In genomic region chr4:46211406-46211805, GRCh38 we compare ENCODE assay signal across 26 cellular contexts.
DNase-seq lines count a peak whose midpoint lies in the region; ATAC-seq, FAIRE-seq and TF ChIP-seq lines count a peak whose summit lies in the region.
"Had no signal": no experiment of that assay in that cellular context is flagged by ENCODE, and none has a peak within 500 bp of the region (broad histone marks: within the 10 kb centered on the region; RNA-seq: fewer than 3 reads in every experiment).

No MANE protein-coding gene starts in this region.

- no peak overlapping the region for H2AFZ ChIP-seq in mammary epithelial cell (ENCODE audit: low read depth, low read length)
- no peak overlapping the region for H2AFZ ChIP-seq in HepG2 (ENCODE audit: low read length)

- FAIRE-seq in HepG2 (lab: Jason Lieb, UNC), result no peak
- FAIRE-seq: GM12892, GM19239, H1 had no signal

- no peak for TF ChIP-seq EP300 in HepG2 (IDR thresholded peaks at IDR 0.05; ENCODE audit: low read depth in 2 of 2, low read length in 2 of 2)
- no peak for TF ChIP-seq EP300 in HepG2 (CRISPR knock-in tag; IDR thresholded peaks at IDR 0.05; ENCODE audit: borderline replicate concordance)

- H3K36me3 ChIP-seq in mammary epithelial cell (ENCODE audit: insufficient read depth, low read length) (no peaks in the 10 kb centered on the region), HepG2 (replicated peaks in 1 of 2; ENCODE audit: control insufficient read depth in 1 of 2, insufficient read depth in 2 of 2, low read length in 2 of 2) (no peaks in the 10 kb centered on the region)
- H3K36me3 ChIP-seq: Peyer's patch, SJCRH30 had no signal

- DNase-seq in MCF 10A (ENCODE audit: unreplicated experiment), result peak; percentile 25
- no peak for DNase-seq in mammary epithelial cell
- DNase-seq in astrocyte of the hippocampus (ENCODE audit: low read depth, low spot score), result peak; percentile 34
- peak; percentile 23 for DNase-seq in kidney tubule cell (ENCODE audit: low spot score)
- DNase-seq in GM10266 (ENCODE audit: extremely low spot score), result no peak
- no peak for DNase-seq in HepG2 (ENCODE audit: low spot score)
- DNase-seq in immature natural killer cell, result no peak
- DNase-seq: AML-193; C1 segment of cervical spinal cord; Calu3; CD8-positive, alpha-beta memory T cell; DMS153; KG1; NCI-H1105; NCI-H146; NCI-H2081; NCI-H2171 treated with DMSO at 0.1 percent for 48 hours; NCI-H524 treated with DMSO at 0.1 percent for 48 hours; NCI-H82; Peyer's patch; SJCRH30 had no signal

- H3K4me1 Mint-ChIP-seq in MCF 10A (ENCODE audit: insufficient read depth, unreplicated experiment) (peaks cover 7% of the 10 kb centered on the region), immature natural killer cell (no peaks in the 10 kb centered on the region)
- H3K4me1 Mint-ChIP-seq: CD8-positive, alpha-beta memory T cell had no signal

- H3K9me3 ChIP-seq in mammary epithelial cell (replicated peaks; ENCODE audit: insufficient read depth, low read length) (no peaks in the 10 kb centered on the region), HepG2 (ENCODE audit: low read length) (no peaks in the 10 kb centered on the region)
- H3K9me3 ChIP-seq: Peyer's patch, SJCRH30 had no signal

- no peak overlapping the region for H3K9ac ChIP-seq in mammary epithelial cell (ENCODE audit: insufficient read depth, low read length)
- no peak overlapping the region for H3K9ac ChIP-seq in HepG2 (ENCODE audit: insufficient read depth, low read depth, low read length)

- TF ChIP-seq CTCF in MCF 10A (IDR thresholded peaks at IDR 0.05; ENCODE audit: unreplicated experiment) (no peak), mammary epithelial cell (conservative IDR thresholded peaks at IDR 0.05 in 1 of 2, IDR thresholded peaks at IDR 0.05 in 1 of 2; ENCODE audit: extremely low read depth in 1 of 2, insufficient read depth in 1 of 2, low read depth in 1 of 2, low read length in 2 of 2) (no peak), GM10266 (IDR thresholded peaks at IDR 0.05; ENCODE audit: control insufficient read depth, insufficient read depth, low read depth, missing control alignments) (no peak), HepG2 (CRISPR knock-in tag; IDR thresholded peaks at IDR 0.05) (no peak)

- intact Hi-C loops in MCF 10A (cut with micrococcal nuclease) (no loop called here), mammary epithelial cell (cut with micrococcal nuclease) (no loop called here), HepG2 (cut with micrococcal nuclease; ENCODE audit: unreplicated experiment) (no loop called here)

- no peaks in the 10 kb centered on the region for H3K79me2 ChIP-seq in mammary epithelial cell (ENCODE audit: insufficient read depth, low read length)
- no peaks in the 10 kb centered on the region for H3K79me2 ChIP-seq in HepG2 (ENCODE audit: insufficient read depth, low read length)

- H3K4me2 ChIP-seq in mammary epithelial cell (ENCODE audit: insufficient read depth, low read depth, low read length) (no peak overlapping the region), HepG2 (ENCODE audit: low read depth, low read length) (no peak overlapping the region)

- H3K9me3 Mint-ChIP-seq in MCF 10A (ENCODE audit: unreplicated experiment), result peaks cover 5% of the 10 kb centered on the region
- H3K9me3 Mint-ChIP-seq in immature natural killer cell, result peaks cover 10 to 48% (median 28%) of the 10 kb centered on the region in 6 donors

- dilution Hi-C loops in mammary epithelial cell (cut with HindIII; ENCODE audit: low sequenced_read_pairs), result no loop called here

- H3K27ac ChIP-seq in mammary epithelial cell (ENCODE audit: insufficient read depth, low read depth, low read length) (no peak overlapping the region), HepG2 (ENCODE audit: extremely low read length, insufficient read depth, low read length) (no peak overlapping the region)
- H3K27ac ChIP-seq: 22Rv1, Peyer's patch, SJCRH30 had no signal

- POLR2A ChIA-PET in MCF 10A (lab: Yijun Ruan, JAX), result no interaction called here
- POLR2A ChIA-PET in HepG2 (lab: Yijun Ruan, JAX), result no interaction called here

- H3K4me3 Mint-ChIP-seq in MCF 10A (ENCODE audit: unreplicated experiment) (no peak overlapping the region), immature natural killer cell (no peak overlapping the region)
- H3K4me3 Mint-ChIP-seq: CD8-positive, alpha-beta memory T cell had no signal

- no peak for TF ChIP-seq POLR2A in HepG2 (IDR thresholded peaks at IDR 0.05; ENCODE audit: insufficient read depth in 1 of 2, low read depth in 2 of 2, low read length in 2 of 2)

- H3K4me3 ChIP-seq in mammary epithelial cell (replicated peaks in 1 of 3; ENCODE audit: insufficient read depth in 1 of 3, low read depth in 2 of 3, low read length in 3 of 3) (no peak overlapping the region), HepG2 (replicated peaks in 1 of 3; ENCODE audit: insufficient read depth in 1 of 3, low read depth in 2 of 3, low read length in 3 of 3) (no peak overlapping the region)
- H3K4me3 ChIP-seq: Peyer's patch, SJCRH30 had no signal

- H3K27me3 Mint-ChIP-seq in MCF 10A (ENCODE audit: insufficient read depth, unreplicated experiment) (no peaks in the 10 kb centered on the region), immature natural killer cell (ENCODE audit: low read depth in 3 of 3) (no peaks in the 10 kb centered on the region)
- H3K27me3 Mint-ChIP-seq: CD8-positive, alpha-beta memory T cell had no signal

- BruUV-seq in MCF 10A (replicated peaks; lab: Mats Ljungman, UMichigan) (no TSS peak), mammary epithelial cell (replicated peaks; lab: Mats Ljungman, UMichigan) (no TSS peak), HepG2 (replicated peaks; lab: Mats Ljungman, UMichigan) (no TSS peak)

- H3K27me3 ChIP-seq in mammary epithelial cell (ENCODE audit: insufficient read depth, low read length), result no peaks in the 10 kb centered on the region
- H3K27me3 ChIP-seq in HepG2 (ENCODE audit: control insufficient read depth in 1 of 2, insufficient read depth in 2 of 2, low read length in 2 of 2), result no peaks in the 10 kb centered on the region
- H3K27me3 ChIP-seq: Peyer's patch, SJCRH30 had no signal

- H4K20me1 ChIP-seq in mammary epithelial cell (ENCODE audit: insufficient read depth, low read length) (no peaks in the 10 kb centered on the region), HepG2 (ENCODE audit: insufficient read depth, low read length) (no peaks in the 10 kb centered on the region)

- ATAC-seq in HepG2 (no peak), HG03565 (IDR thresholded peaks at IDR 0.05; ENCODE audit: unreplicated experiment) (no peak)

- in situ Hi-C loops in mammary epithelial cell (cut with MboI; ENCODE audit: low sequenced_read_pairs in 2 of 2) (no loop called here), HepG2 (cut with HindIII; ENCODE audit: extremely low pct_ligation_motif_present, low pct_unique_long_range_greater_than_20kb) (no loop called here)

- H3K27ac Mint-ChIP-seq in MCF 10A (ENCODE audit: low read depth, unreplicated experiment) (no peak overlapping the region), immature natural killer cell (no peak overlapping the region)
- H3K27ac Mint-ChIP-seq: CD8-positive, alpha-beta memory T cell had no signal

- H3K4me1 ChIP-seq in mammary epithelial cell (ENCODE audit: insufficient read depth, low read length) (no peaks in the 10 kb centered on the region), HepG2 (ENCODE audit: insufficient read depth, low read length) (no peaks in the 10 kb centered on the region)
- H3K4me1 ChIP-seq: Peyer's patch had no signal

- H3K36me3 Mint-ChIP-seq in MCF 10A (ENCODE audit: insufficient read depth, unreplicated experiment) (peaks cover 1% of the 10 kb centered on the region), immature natural killer cell (no peaks in the 10 kb centered on the region)
- H3K36me3 Mint-ChIP-seq: CD8-positive, alpha-beta memory T cell had no signal

- 47% methylated on average over 2 of the region's 2 CpGs for WGBS in mammary epithelial cell (ENCODE audit: low coverage, missing lambda C conversion rate)
- 22% methylated on average over 2 of the region's 2 CpGs for WGBS in HepG2 (ENCODE audit: low lambda C conversion rate)

- CTCF ChIA-PET in MCF 10A (lab: Yijun Ruan, JAX) (no interaction called here), mammary epithelial cell (lab: Charles Lee; ENCODE audit: low non-redundant PET) (no interaction called here), HepG2 (lab: Yijun Ruan, JAX; ENCODE audit: low intra/inter-chr PET ratio, low total read pairs) (no interaction called here)

- no peak for TF ChIP-seq RAD21 in HepG2 (CRISPR knock-in tag; IDR thresholded peaks at IDR 0.05)

TF ChIP-seq in HepG2, 621 proteins besides CTCF, POLR2A, EP300 and RAD21 (continues in another document):
- TF ChIP-seq MXI1 (IDR thresholded peaks at IDR 0.05; ENCODE audit: borderline replicate concordance, low read depth, low read length), result no peak
- TF ChIP-seq GABPB1 (CRISPR knock-in tag; IDR thresholded peaks at IDR 0.05), result no peak
- TF ChIP-seq ZNF383 (CRISPR knock-in tag; IDR thresholded peaks at IDR 0.05; ENCODE audit: borderline replicate concordance), result no peak
- no peak for TF ChIP-seq REL (CRISPR knock-in tag; conservative IDR thresholded peaks at IDR 0.05)
- no peak for TF ChIP-seq ZNF549 (CRISPR knock-in tag; IDR thresholded peaks at IDR 0.05)
- TF ChIP-seq PAF1 (CRISPR knock-in tag; IDR thresholded peaks at IDR 0.05), result no peak
- no peak for TF ChIP-seq ZBTB44 (CRISPR knock-in tag; IDR thresholded peaks at IDR 0.05)
- TF ChIP-seq HNF1B (CRISPR knock-in tag; IDR thresholded peaks at IDR 0.05), result no peak

Comparison
In these comparisons a context has a peak if more than half of its experiments do, and no peak if none do; other contexts are left out.
1. DNase-seq: peak in MCF 10A (single experiment), astrocyte of the hippocampus (single experiment) and kidney tubule cell (single experiment); none in mammary epithelial cell (single experiment), GM10266 (single experiment), HepG2 (single experiment) and immature natural killer cell (0 of 3).